1 cellular context compared by ENCODE assay signal in genomic region chr3:42656680-42657610, GRCh38.
TF ChIP-seq lines count a peak whose summit lies in the region.

No MANE protein-coding gene starts in this region.

TF ChIP-seq in IMR-90, 13 proteins besides CTCF, POLR2A, EP300 and RAD21:
- no peak for TF ChIP-seq RCOR1 (IDR thresholded peaks at IDR 0.05; ENCODE audit: insufficient replicate concordance, low read length)
- no peak for TF ChIP-seq FOS (IDR thresholded peaks at IDR 0.05; ENCODE audit: low read depth, low read length)
- TF ChIP-seq MXI1 (IDR thresholded peaks at IDR 0.05; ENCODE audit: borderline replicate concordance, low read depth, low read length) = no peak
- TF ChIP-seq CEBPB (IDR thresholded peaks at IDR 0.05; ENCODE audit: low read depth, low read length) = no peak
- no peak for TF ChIP-seq ELK1 (IDR thresholded peaks at IDR 0.05; ENCODE audit: borderline replicate concordance, low read depth, low read length)
- no peak for TF ChIP-seq SMC3 (IDR thresholded peaks at IDR 0.05; ENCODE audit: low read depth, low read length)
- TF ChIP-seq CHD1 (IDR thresholded peaks at IDR 0.05; ENCODE audit: low read depth, low read length) = no peak
- TF ChIP-seq MAZ (IDR thresholded peaks at IDR 0.05; ENCODE audit: borderline replicate concordance, low read depth, low read length) = no peak
- TF ChIP-seq RFX5 (IDR thresholded peaks at IDR 0.05; ENCODE audit: low read depth, low read length) = no peak
- no peak for TF ChIP-seq NFE2L2 (IDR thresholded peaks at IDR 0.05; ENCODE audit: low read depth, low read length)
- TF ChIP-seq MAFK (IDR thresholded peaks at IDR 0.05; ENCODE audit: low read depth, low read length) = no peak
- TF ChIP-seq USF2 (IDR thresholded peaks at IDR 0.05; ENCODE audit: low read depth, low read length) = no peak
- TF ChIP-seq BHLHE40 (IDR thresholded peaks at IDR 0.05; ENCODE audit: low read depth, low read length) = no peak
